Comparison of ENCODE assay signal across 12 cellular contexts in the genomic region with DNA sequence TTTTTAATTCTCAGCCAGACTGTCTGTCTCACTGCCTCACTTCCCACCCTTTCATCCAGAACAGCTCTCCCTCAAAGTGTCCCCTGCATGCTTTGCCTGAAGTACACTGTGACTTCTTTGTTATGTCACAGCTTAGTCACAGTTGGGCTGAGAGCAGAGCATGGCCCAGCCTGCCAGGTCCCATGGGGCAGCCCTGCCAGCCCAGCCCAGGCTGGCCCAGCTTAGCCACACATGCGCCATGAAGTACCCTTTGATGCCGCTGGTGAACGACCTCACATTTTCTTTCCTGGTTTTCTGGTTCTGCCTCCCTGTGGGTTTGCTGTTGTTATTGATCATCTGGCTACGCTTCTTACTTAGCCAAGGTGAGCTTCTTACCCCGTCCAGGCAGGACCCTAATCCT. TPM values are rescaled to one million over a fixed set of nuclear protein-coding genes. Genes with fewer than 3 reads are reported as not detected.
DNase-seq lines count a peak whose midpoint lies in the region; ATAC-seq, FAIRE-seq and TF ChIP-seq lines count a peak whose summit lies in the region.
"Had no signal": no experiment of that assay in that cellular context is flagged by ENCODE, and none has a peak within 500 bp of the region (broad histone marks: within the 10 kb centered on the region; RNA-seq: fewer than 3 reads in every experiment).

A gene (plus strand): TSS at position 185 of the 400 bp plus-strand sequence. CDS start 54 bp downstream, at position 239.

- H3K18ac ChIP-seq in mesenchymal stem cell (ENCODE audit: low read depth in 1 of 2, low read length in 2 of 2), result no peak within 1 kb of the TSS

- H4K8ac ChIP-seq in mesenchymal stem cell (ENCODE audit: low read length), result no peak within 1 kb of the TSS

- H3K9ac ChIP-seq in mesenchymal stem cell (ENCODE audit: low read length), result no peak within 1 kb of the TSS

- intact Hi-C loops in uterus (cut with DNase I; ENCODE audit: low total_unique reads), result no loop called here

- no peak within 1 kb of the TSS for H3K4me2 ChIP-seq in mesenchymal stem cell (ENCODE audit: low read length, poor library complexity, severe bottlenecking)

- TF ChIP-seq CTCF in AG10803 (conservative IDR thresholded peaks at IDR 0.05; ENCODE audit: low read length), result no peak
- TF ChIP-seq CTCF in uterus (IDR thresholded peaks at IDR 0.05), result no peak

- ATAC-seq in HG02885 (IDR thresholded peaks at IDR 0.05; ENCODE audit: poor library complexity, unreplicated experiment), result no peak

- no peak within 1 kb of the TSS for H3K27ac ChIP-seq in mesenchymal stem cell (ENCODE audit: low read length, poor library complexity, severe bottlenecking)
- no peak within 1 kb of the TSS for H3K27ac ChIP-seq in uterus
- H3K27ac ChIP-seq: suprapubic skin had no signal

- peaks cover 0 to 25% of the 10 kb centered on the region in 2 experiments for H3K36me3 ChIP-seq in mesenchymal stem cell (ENCODE audit: control insufficient read depth in 1 of 2, insufficient read depth in 2 of 2, low read depth in 1 of 2, low read length in 2 of 2)
- no peaks in the 10 kb centered on the region for H3K36me3 ChIP-seq in uterus

- DNase-seq in AG10803 (ENCODE audit: low read depth) (peak; percentile 9), HTR-8/SVneo (ENCODE audit: insufficient read length, low spot score) (no peak), cerebellar cortex (ENCODE audit: low spot score) (peak; percentile 16), mesenchymal stem cell (no peak), AG20443 (ENCODE audit: low spot score) (no peak), iPS-NIHi11 (ENCODE audit: low spot score) (no peak), uterus (no peak)
- DNase-seq: MV-4-11, SHP77 had no signal

- peak; percentile 74 for FAIRE-seq in HTR-8/SVneo (lab: Jason Lieb, UNC)

- no peak within 1 kb of the TSS for H2BK5ac ChIP-seq in mesenchymal stem cell (ENCODE audit: low read depth, low read length, poor library complexity, severe bottlenecking)

- H3K9me3 ChIP-seq in mesenchymal stem cell (ENCODE audit: control insufficient read depth, low read length) (no peaks in the 10 kb centered on the region), uterus (no peaks in the 10 kb centered on the region)
- H3K9me3 ChIP-seq: suprapubic skin had no signal

- no peak within 1 kb of the TSS for H2BK12ac ChIP-seq in mesenchymal stem cell (ENCODE audit: low read length in 2 of 2)

- H2BK15ac ChIP-seq in mesenchymal stem cell (ENCODE audit: low read depth, poor library complexity, severe bottlenecking), result no peak within 1 kb of the TSS

- H3K4me1 ChIP-seq in mesenchymal stem cell (ENCODE audit: control insufficient read depth, insufficient read depth, low read depth, low read length) (peaks cover 29% of the 10 kb centered on the region), uterus (no peaks in the 10 kb centered on the region)

- H2AFZ ChIP-seq in mesenchymal stem cell (ENCODE audit: low read depth, low read length), result no peak within 1 kb of the TSS

- no peak within 1 kb of the TSS for H2BK120ac ChIP-seq in mesenchymal stem cell (ENCODE audit: low read depth, low read length)

- H3K4me3 ChIP-seq in AG10803 (ENCODE audit: low read length), result no peak within 1 kb of the TSS
- H3K4me3 ChIP-seq in mesenchymal stem cell (ENCODE audit: insufficient read depth in 1 of 2, low read depth in 1 of 2, low read length in 2 of 2), result no peak within 1 kb of the TSS
- H3K4me3 ChIP-seq in uterus, result no peak within 1 kb of the TSS
- H3K4me3 ChIP-seq: suprapubic skin had no signal

- peak within 1 kb of the TSS; percentile 2 for H4K91ac ChIP-seq in mesenchymal stem cell (ENCODE audit: low read length)

- peak within 1 kb of the TSS; percentile 26 for H2AK5ac ChIP-seq in mesenchymal stem cell (ENCODE audit: low read length, severe bottlenecking)

- no peaks in the 10 kb centered on the region for H3K79me1 ChIP-seq in mesenchymal stem cell (replicated peaks; ENCODE audit: low read length, poor library complexity, severe bottlenecking)

- no peak within 1 kb of the TSS for H3K4ac ChIP-seq in mesenchymal stem cell (ENCODE audit: low read depth in 1 of 2, low read length in 2 of 2)

- H3K23ac ChIP-seq in mesenchymal stem cell (ENCODE audit: low read length in 2 of 2), result no peak within 1 kb of the TSS

- 93% methylated on average over 5 of the region's 5 CpGs for WGBS in mesenchymal stem cell

- H3K27me3 ChIP-seq in mesenchymal stem cell (ENCODE audit: control insufficient read depth in 1 of 2, insufficient read depth in 1 of 2, low read length in 2 of 2), result peaks cover 3 to 29% of the 10 kb centered on the region in 2 experiments
- no peaks in the 10 kb centered on the region for H3K27me3 ChIP-seq in uterus
- H3K27me3 ChIP-seq: suprapubic skin had no signal

- no peak for TF ChIP-seq POLR2A in uterus (IDR thresholded peaks at IDR 0.05)

- H3K14ac ChIP-seq in mesenchymal stem cell (ENCODE audit: low read length in 2 of 2), result peak within 1 kb of the TSS in 1 of 2 experiments; percentile 26

RNA-seq across cellular contexts. Expression of the gene that starts here (rescaled TPM):
- polyA plus RNA-seq in mesenchymal stem cell (2013, experiment 1 of 2), result not detected
- polyA plus RNA-seq in mesenchymal stem cell (2013, experiment 2 of 2), result not detected
- total RNA-seq in uterus, result not detected
- total RNA-seq: mononuclear cell, suprapubic skin had no signal

Comparison
In these comparisons a context has a peak if more than half of its experiments do, and no peak if none do; other contexts are left out.
1. DNase-seq: peak in AG10803 (single experiment) and cerebellar cortex (single experiment); none in HTR-8/SVneo (single experiment), mesenchymal stem cell (single experiment), AG20443 (single experiment), iPS-NIHi11 (single experiment) and uterus (0 of 2).